Comparison of ENCODE assay signal across 26 cellular contexts in genomic region chr17:68564415-68565111, GRCh38. TPM values are rescaled to one million over a fixed set of nuclear protein-coding genes. Genes with fewer than 3 reads are reported as not detected.
"Had no signal": no experiment of that assay in that cellular context is flagged by ENCODE, and none has a peak within 500 bp of the region (broad histone marks: within the 10 kb centered on the region; RNA-seq: fewer than 3 reads in every experiment).

No MANE protein-coding gene starts in this region.

- H3K9me3 Mint-ChIP-seq: activated B cell treated with CpG ODN at 0.5 μM for 24 hours; activated naive CD8-positive, alpha-beta T cell treated with anti-CD3 and anti-CD28 coated beads for 36 hours; activated T-cell treated with anti-CD3 and anti-CD28 coated beads, Interleukin-2, amount 50 U/mL, for 4 hours; activated T-helper 2 cell treated with anti-CD3 and anti-CD28 coated beads, Interferon-gamma antibody, Interleukin-2, Interleukin-4, amounts not matched to agents 10 μg/mL and 5 μg/mL and 100 μg/mL, durations not matched to agents 14 hours and 24 hours and 36 hours; neural crest cell; T-helper 1 cell treated with Interleukin-12 subunit alpha and Interleukin-12 subunit beta and Interleukin-4 antibody, amounts not matched to agents 30 μg/mL and 1 μg/mL, for 36 hours had no signal

- H3K4me3 ChIP-seq: esophagus muscularis mucosa, gastroesophageal sphincter, mucosa of descending colon, thyroid gland had no signal

- H3K27me3 ChIP-seq: esophagus muscularis mucosa, gastroesophageal sphincter, thyroid gland had no signal

- H3K36me3 Mint-ChIP-seq: memory B cell, naive B cell had no signal

- H3K4me3 Mint-ChIP-seq: activated B cell treated with CpG ODN at 0.5 μM for 24 hours; activated CD4-positive, alpha-beta T cell treated with anti-CD3 and anti-CD28 coated beads for 36 hours; activated naive CD8-positive, alpha-beta T cell treated with anti-CD3 and anti-CD28 coated beads for 36 hours; activated T-cell treated with anti-CD3 and anti-CD28 coated beads, Interleukin-2, amount 50 U/mL, for 4 hours; memory B cell; neural crest cell; T-helper 1 cell treated with Interleukin-12 subunit alpha and Interleukin-12 subunit beta and Interleukin-4 antibody, amounts not matched to agents 30 μg/mL and 1 μg/mL, for 36 hours had no signal

- H3K27ac ChIP-seq: esophagus muscularis mucosa, gastroesophageal sphincter, thyroid gland had no signal

- H3K4me1 Mint-ChIP-seq: activated B cell treated with CpG ODN at 0.5 μM for 24 hours; activated CD4-positive, alpha-beta T cell treated with anti-CD3 and anti-CD28 coated beads for 36 hours; memory B cell; naive B cell; neural crest cell had no signal

- H3K27ac Mint-ChIP-seq: activated B cell treated with CpG ODN at 0.5 μM for 24 hours; activated CD4-positive, alpha-beta T cell treated with anti-CD3 and anti-CD28 coated beads for 36 hours; activated naive CD8-positive, alpha-beta T cell treated with anti-CD3 and anti-CD28 coated beads for 36 hours; activated T-helper 2 cell treated with anti-CD3 and anti-CD28 coated beads, Interferon-gamma antibody, Interleukin-2, Interleukin-4, amounts not matched to agents 10 μg/mL and 5 μg/mL and 100 μg/mL, durations not matched to agents 14 hours and 24 hours and 36 hours; memory B cell; progenitor cell of endocrine pancreas; T-helper 1 cell treated with Interleukin-12 subunit alpha and Interleukin-12 subunit beta and Interleukin-4 antibody, amounts not matched to agents 30 μg/mL and 1 μg/mL, for 36 hours had no signal

- DNase-seq: activated B cell treated with CpG ODN at 0.5 μM for 24 hours; activated CD4-positive, alpha-beta T cell treated with anti-CD3 and anti-CD28 coated beads for 36 hours; activated CD4-positive, alpha-beta T cell treated with anti-CD3 and anti-CD28 coated beads, Interleukin-2, amount 50 U/mL, for 4 hours; activated CD8-positive, alpha-beta memory T cell treated with anti-CD3 and anti-CD28 coated beads for 24 hours; activated CD8-positive, alpha-beta memory T cell treated with anti-CD3 and anti-CD28 coated beads, Interleukin-2, amount 50 U/mL, for 48 hours; activated naive CD4-positive, alpha-beta T cell; activated naive CD8-positive, alpha-beta T cell treated with anti-CD3 and anti-CD28 coated beads for 36 hours; activated T-cell treated with anti-CD3 and anti-CD28 coated beads, Interleukin-2, amount 50 U/mL, for 4 hours; cortex of kidney; head of caudate nucleus; left cardiac atrium; mucosa of descending colon; naive B cell; retina; stimulated activated CD4-positive, alpha-beta T cell treated with anti-CD3 and anti-CD28 coated beads, Interleukin-4, amount 100 ng/mL, for 4 hours; stimulated activated naive CD8-positive, alpha-beta T cell treated with anti-CD3 and anti-CD28 coated beads, Interleukin-15, Interleukin-2, amounts not matched to agents 100 U/mL and 50 U/mL, for 24 hours; T1000; thyroid gland had no signal

- H3K27me3 Mint-ChIP-seq: progenitor cell of endocrine pancreas had no signal

- H3K9me3 ChIP-seq: esophagus muscularis mucosa, gastroesophageal sphincter, mucosa of descending colon, thyroid gland had no signal

- H3K36me3 ChIP-seq: esophagus muscularis mucosa, gastroesophageal sphincter, thyroid gland had no signal

RNA-seq across cellular contexts. Expression of gene FAM20A, which starts 36.6 kb away (rescaled TPM):
- total RNA-seq: activated B cell treated with CpG ODN at 0.5 μM for 24 hours; activated CD4-positive, alpha-beta T cell treated with anti-CD3 and anti-CD28 coated beads for 36 hours; activated naive CD8-positive, alpha-beta T cell treated with anti-CD3 and anti-CD28 coated beads for 36 hours; activated T-helper 2 cell treated with anti-CD3 and anti-CD28 coated beads, Interferon-gamma antibody, Interleukin-2, Interleukin-4, amounts not matched to agents 10 μg/mL and 5 μg/mL and 100 μg/mL, durations not matched to agents 14 hours and 24 hours and 36 hours; osteocyte had no signal
